In the genomic region with DNA sequence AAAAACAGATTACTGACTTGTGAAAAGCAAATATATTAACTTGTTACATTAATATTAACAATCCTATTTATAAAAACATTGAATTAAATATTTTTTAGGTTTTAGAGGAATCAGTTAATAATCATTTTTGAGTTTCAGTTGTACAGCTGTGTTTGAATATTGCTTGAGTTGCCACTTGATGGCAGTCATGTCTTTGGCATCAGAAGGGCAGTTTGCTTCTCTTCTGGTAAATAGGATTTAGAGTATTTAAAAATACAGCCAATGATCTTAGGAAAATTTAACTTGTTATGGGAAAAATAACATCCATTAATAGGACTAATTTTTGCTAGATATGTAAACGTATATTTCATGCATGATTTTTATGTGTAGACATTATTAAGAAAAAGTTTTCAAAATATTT, we compare ENCODE assay signal across 9 cellular contexts.
DNase-seq lines count a peak whose midpoint lies in the region; ATAC-seq and TF ChIP-seq lines count a peak whose summit lies in the region.
"Had no signal": no experiment of that assay in that cellular context is flagged by ENCODE, and none has a peak within 500 bp of the region (broad histone marks: within the 10 kb centered on the region; RNA-seq: fewer than 3 reads in every experiment).

No MANE protein-coding gene starts in this region.

- TF ChIP-seq POLR2A in GM18505 (IDR thresholded peaks at IDR 0.05; ENCODE audit: borderline replicate concordance, extremely low read depth, insufficient read depth, insufficient read length): no peak

- ATAC-seq in GM19351 (IDR thresholded peaks at IDR 0.05; ENCODE audit: unreplicated experiment): no peak
- ATAC-seq in GM18505 (IDR thresholded peaks at IDR 0.05; ENCODE audit: unreplicated experiment): no peak

- no peak overlapping the region for H3K4me3 ChIP-seq in HFF-Myc (replicated peaks; ENCODE audit: low read depth, low read length)

- peak; percentile 13 for DNase-seq in A172 (ENCODE audit: low spot score)
- no peak for DNase-seq in HFF-Myc (ENCODE audit: extremely low read depth, low read depth)
- DNase-seq in RPMI8226: peak; percentile 15
- peak; percentile 25 for DNase-seq in foreskin melanocyte
- no peak for DNase-seq in activated CD4-positive, alpha-beta T cell treated with anti-CD3 and anti-CD28 coated beads, Interleukin-2, amount 50 U/mL, for 48 hours
- no peak for DNase-seq in NCI-H2196 (lab: John Stamatoyannopoulos, UW; ENCODE audit: unreplicated experiment)
- DNase-seq: stimulated activated CD4-positive, alpha-beta T cell treated with anti-CD3 and anti-CD28 coated beads, Interleukin-2, amount 100 ng/mL, for 24 hours had no signal

- TF ChIP-seq CTCF in HFF-Myc (IDR thresholded peaks at IDR 0.05; ENCODE audit: low read depth, low read length, missing control alignments): peak; percentile 5

Comparison
In these comparisons a context has a peak if more than half of its experiments do, and no peak if none do; other contexts are left out.
1. DNase-seq: peak in A172 (single experiment), RPMI8226 (single experiment) and foreskin melanocyte (single experiment); none in HFF-Myc (single experiment), activated CD4-positive, alpha-beta T cell treated with anti-CD3 and anti-CD28 coated beads, Interleukin-2, amount 50 U/mL, for 48 hours (0 of 2) and NCI-H2196 (single experiment).